ENCODE assay signal across 13 cellular contexts in the genomic region with DNA sequence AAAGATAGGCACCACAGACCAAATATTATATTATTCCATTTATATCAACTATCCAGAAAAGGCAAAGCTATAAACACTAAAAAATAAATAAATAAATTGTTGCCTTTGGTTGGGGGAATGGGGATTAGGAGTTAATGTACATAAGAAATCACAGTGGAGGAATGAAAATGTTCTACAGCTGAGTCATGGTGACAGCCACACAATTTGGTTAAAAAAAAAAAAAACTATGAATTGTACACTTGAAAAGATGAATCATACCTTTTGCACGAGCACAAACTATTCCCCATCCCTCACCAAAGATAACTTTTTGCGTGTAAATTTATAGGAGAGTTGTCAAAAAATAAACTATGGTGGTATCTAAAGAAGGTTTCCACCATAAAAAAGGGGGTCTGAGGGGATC.
DNase-seq lines count a peak whose midpoint lies in the region; FAIRE-seq and TF ChIP-seq lines count a peak whose summit lies in the region.
"Had no signal": no experiment of that assay in that cellular context is flagged by ENCODE, and none has a peak within 500 bp of the region (broad histone marks: within the 10 kb centered on the region; RNA-seq: fewer than 3 reads in every experiment).

No MANE protein-coding gene starts in this region.

- 35% methylated on average over 2 of the region's 2 CpGs for WGBS in SK-N-SH (ENCODE audit: low lambda C conversion rate)

- H3F3A ChIP-seq in SK-N-SH (replicated peaks; ENCODE audit: insufficient read depth): peaks cover 31% of the 10 kb centered on the region

- H3K4me2 ChIP-seq in SK-N-SH: peak overlapping the region; percentile 24; the same call in 1 of the 2 replicates

- no peak for TF ChIP-seq RAD21 in SK-N-SH (IDR thresholded peaks at IDR 0.05; ENCODE audit: low read length)

- no peaks in the 10 kb centered on the region for H3K9me3 ChIP-seq in SK-N-SH
- no peaks in the 10 kb centered on the region for H3K9me3 ChIP-seq in tibial artery
- no peaks in the 10 kb centered on the region for H3K9me3 ChIP-seq in A673 (ENCODE audit: low read depth, low read length, poor library complexity, severe bottlenecking)
- H3K9me3 ChIP-seq: colonic mucosa had no signal

- POLR2A ChIA-PET in SK-N-SH (lab: Yijun Ruan, JAX): no interaction called here
- POLR2A ChIA-PET in A673 (lab: Charles Lee; ENCODE audit: low non-redundant PET): no interaction called here

- no peak overlapping the region for H2AFZ ChIP-seq in SK-N-SH (ENCODE audit: low read depth)

- H3K27me3 ChIP-seq in SK-N-SH (ENCODE audit: insufficient read depth) (no peaks in the 10 kb centered on the region), tibial artery (no peaks in the 10 kb centered on the region), A673 (replicated peaks; ENCODE audit: insufficient read depth, low read depth, low read length, poor library complexity) (no peaks in the 10 kb centered on the region)
- H3K27me3 ChIP-seq: colonic mucosa had no signal

- H3K4me3 ChIP-seq in SK-N-SH (ENCODE audit: low read depth in 2 of 2, low read length in 1 of 2): no peak overlapping the region
- H3K4me3 ChIP-seq in tibial artery: no peak overlapping the region
- no peak overlapping the region for H3K4me3 ChIP-seq in A673 (ENCODE audit: low read depth, low read length, poor library complexity, severe bottlenecking)
- H3K4me3 ChIP-seq: colonic mucosa had no signal

- H3K36me3 ChIP-seq in SK-N-SH (replicated peaks in 1 of 2; ENCODE audit: control insufficient read depth in 1 of 2, insufficient read depth in 2 of 2, low read length in 1 of 2) (no peaks in the 10 kb centered on the region), tibial artery (no peaks in the 10 kb centered on the region), A673 (ENCODE audit: insufficient read depth, low read length, poor library complexity, severe bottlenecking) (no peaks in the 10 kb centered on the region)
- H3K36me3 ChIP-seq: colonic mucosa had no signal

- H3K9me2 ChIP-seq in SK-N-SH: no peaks in the 10 kb centered on the region

- no peak for TF ChIP-seq POLR2A in H54 (IDR thresholded peaks at IDR 0.05; ENCODE audit: low read depth, low read length)

- H3K9ac ChIP-seq in SK-N-SH: no peak overlapping the region

- DNase-seq in H54 (ENCODE audit: insufficient read length, low spot score) (no peak), SK-N-SH (no peak), fibroblast of peridontal ligament (ENCODE audit: extremely low read depth) (peak; percentile 76), tibial artery (no peak), A673 (ENCODE audit: low spot score) (no peak)
- no peak for DNase-seq in effector CD8-positive, alpha-beta T cell (lab: John Stamatoyannopoulos, UW)
- DNase-seq in stimulated activated naive CD4-positive, alpha-beta T cell (lab: John Stamatoyannopoulos, UW): no peak
- DNase-seq: activated CD4-positive, alpha-beta T cell treated with anti-CD3 and anti-CD28 coated beads, Interleukin-2, amount 10 ng/mL, durations not matched to agents 24 days and 14 days; activated gamma-delta T cell; colonic mucosa; DMS79; NCI-H1092 treated with DMSO at 0.1 percent for 48 hours; stimulated activated naive CD8-positive, alpha-beta T cell treated with anti-CD3 and anti-CD28 coated beads, Interleukin-15, amount 100 ng/mL, for 72 hours had no signal

- H3K4me1 ChIP-seq in SK-N-SH (ENCODE audit: control insufficient read depth in 1 of 2, insufficient read depth in 2 of 2, low read depth in 1 of 2, low read length in 1 of 2) (peaks cover 0 to 26% of the 10 kb centered on the region in 2 experiments; a peak in 3 of 4 replicates), tibial artery (peaks cover 0 to 70% (median 30%) of the 10 kb centered on the region in 4 donors), A673 (ENCODE audit: insufficient read depth, low read length, poor library complexity, severe bottlenecking) (peaks cover 4% of the 10 kb centered on the region)
- H3K4me1 ChIP-seq: colonic mucosa had no signal

- TF ChIP-seq EP300 in SK-N-SH (IDR thresholded peaks at IDR 0.05; ENCODE audit: borderline replicate concordance in 1 of 2, low read depth in 1 of 2, low read length in 1 of 2): no peak

- no peaks in the 10 kb centered on the region for H4K20me1 ChIP-seq in SK-N-SH (ENCODE audit: insufficient read depth)

- H3K79me2 ChIP-seq in SK-N-SH (ENCODE audit: insufficient read depth): peaks cover 17% of the 10 kb centered on the region; the same call in 1 of the 2 replicates

- no TSS peak for BruUV-seq in A673 (replicated peaks; lab: Mats Ljungman, UMichigan)

- no peak for TF ChIP-seq CTCF in SK-N-SH (IDR thresholded peaks at IDR 0.05)
- TF ChIP-seq CTCF in tibial artery (IDR thresholded peaks at IDR 0.05): no peak
- no peak for TF ChIP-seq CTCF in A673 (conservative IDR thresholded peaks at IDR 0.05; ENCODE audit: low read depth, low read length)

- intact Hi-C loops in tibial artery (cut with DNase I; ENCODE audit: low total_unique reads): no loop called here
- intact Hi-C loops in A673 (cut with micrococcal nuclease; ENCODE audit: unreplicated experiment): no loop called here

- peak; percentile 65 for FAIRE-seq in H54 (lab: Jason Lieb, UNC)

- CTCF ChIA-PET in SK-N-SH (lab: Yijun Ruan, JAX) (interaction anchor here (2.6 kb wide), 1 partner anchor 202 kb away, joined by 8 read pairs; no protein-coding TSS in a partner anchor), A673 (lab: Charles Lee) (no interaction called here)

- H3K27ac ChIP-seq in SK-N-SH (ENCODE audit: low read depth in 2 of 2, low read length in 1 of 2) (peak overlapping the region in 1 of 2 experiments; percentile 70; a peak in 2 of 4 replicates), tibial artery (peak overlapping the region; percentile 53 to 55), A673 (ENCODE audit: low read depth, low read length, poor library complexity, severe bottlenecking) (no peak overlapping the region)
- H3K27ac ChIP-seq: colonic mucosa had no signal

TF ChIP-seq in SK-N-SH, 30 proteins besides CTCF, POLR2A, EP300 and RAD21:
- TF ChIP-seq TEAD4 (IDR thresholded peaks at IDR 0.05; ENCODE audit: borderline replicate concordance, insufficient read depth) (0 out of 2 replicates have a peak, but pooled peaks have one; percentile 8), EZH2phosphoT487 (IDR thresholded peaks at IDR 0.05; ENCODE audit: borderline replicate concordance, low read depth) (no peak), JUND (IDR thresholded peaks at IDR 0.05) (peak; percentile 74), FOSL2 (IDR thresholded peaks at IDR 0.05; ENCODE audit: borderline replicate concordance, low read depth) (peak; percentile 78)
